ENCODE assay signal across 19 cellular contexts in genomic region chr18:57051019-57051418, GRCh38.
DNase-seq lines count a peak whose midpoint lies in the region; ATAC-seq, FAIRE-seq and TF ChIP-seq lines count a peak whose summit lies in the region.
"Had no signal": no experiment of that assay in that cellular context is flagged by ENCODE, and none has a peak within 500 bp of the region (broad histone marks: within the 10 kb centered on the region; RNA-seq: fewer than 3 reads in every experiment).

No MANE protein-coding gene starts in this region.

- H3K4me1 Mint-ChIP-seq in stimulated activated effector memory CD8-positive, alpha-beta T cell treated with anti-CD3 and anti-CD28 coated beads, Interleukin-12 subunit alpha, Interleukin-12 subunit beta, amount 100 ng/mL, for 72 hours, result no peaks in the 10 kb centered on the region

- H3K27ac ChIP-seq in KMS-11, result peak overlapping the region; percentile 96
- H3K27ac ChIP-seq in K562 (ENCODE audit: extremely low read depth, low read depth, low read length), result no peak overlapping the region
- no peak overlapping the region for H3K27ac ChIP-seq in mesendoderm (ENCODE audit: low read depth, low read length)
- H3K27ac ChIP-seq: SK-N-MC had no signal

- DNase-seq in K562 (ENCODE audit: extremely low read depth in 1 of 4, low spot score in 3 of 4) (no peak), mesendoderm (no peak), NCI-H2081 treated with DMSO at 0.1 percent for 48 hours (lab: John Stamatoyannopoulos, UW) (no peak)
- no peak for DNase-seq in stimulated activated effector memory CD8-positive, alpha-beta T cell treated with anti-CD3 and anti-CD28 coated beads, Interleukin-12 subunit alpha, Interleukin-12 subunit beta, amount 100 ng/mL, for 72 hours (ENCODE audit: low spot score in 2 of 2)
- DNase-seq: AML-193; DMS 273 treated with DMSO at 0.1 percent for 48 hours; GOT3; NCI-H1436; NCI-H1930; NCI-H2171; NCI-H446 treated with DMSO at 0.1 percent for 48 hours; NK-92 treated with Interleukin-12 subunit alpha and Interleukin-12 subunit beta, amount 100 ng/mL, for 24 hours; SHP77 had no signal

- H3K4me3 ChIP-seq in KMS-11 (IDR thresholded peaks at IDR 0.05; ENCODE audit: insufficient read depth, low read depth, low read length), result no peak overlapping the region
- no peak overlapping the region for H3K4me3 ChIP-seq in K562
- H3K4me3 ChIP-seq in mesendoderm (ENCODE audit: low read length), result no peak overlapping the region
- H3K4me3 ChIP-seq: SK-N-MC had no signal

- CTCF ChIA-PET in K562 (lab: Yijun Ruan, JAX; ENCODE audit: low intra/inter-chr PET ratio), result no interaction called here

- no peak overlapping the region for H4K8ac ChIP-seq in mesendoderm (ENCODE audit: low read depth, low read length)

- H2AFZ ChIP-seq in KMS-11 (ENCODE audit: low read depth), result peak overlapping the region; percentile 47
- no peak overlapping the region for H2AFZ ChIP-seq in K562 (ENCODE audit: low read depth, low read length)

- H3K4me1 ChIP-seq in KMS-11 (ENCODE audit: low read depth, poor library complexity, severe bottlenecking) (peaks cover 57% of the 10 kb centered on the region), K562 (replicated peaks in 1 of 2; ENCODE audit: control insufficient read depth in 2 of 2, insufficient read depth in 2 of 2, low read length in 2 of 2) (peaks cover 10 to 12% of the 10 kb centered on the region in 2 experiments; a peak in 3 of 5 replicates), mesendoderm (ENCODE audit: control insufficient read depth, low read depth, low read length) (peaks cover 3% of the 10 kb centered on the region)

- no peak overlapping the region for H2BK120ac ChIP-seq in mesendoderm (ENCODE audit: low read depth, low read length)

- peak overlapping the region; percentile 54 for H3K56ac ChIP-seq in mesendoderm (ENCODE audit: low read length)

- H3K9me3 Mint-ChIP-seq in stimulated activated effector memory CD8-positive, alpha-beta T cell treated with anti-CD3 and anti-CD28 coated beads, Interleukin-12 subunit alpha, Interleukin-12 subunit beta, amount 100 ng/mL, for 72 hours, result no peaks in the 10 kb centered on the region

- TF ChIP-seq CTCF in KMS-11 (conservative IDR thresholded peaks at IDR 0.05; ENCODE audit: low read depth, low read length) (no peak), K562 (IDR thresholded peaks at IDR 0.05 in 2 of 3, conservative IDR thresholded peaks at IDR 0.05 in 1 of 3; ENCODE audit: insufficient read depth in 2 of 3, low read depth in 1 of 3, low read length in 3 of 3) (no peak)

- H3K79me2 ChIP-seq in KMS-11 (ENCODE audit: insufficient read depth, low read depth) (no peaks in the 10 kb centered on the region), K562 (ENCODE audit: control insufficient read depth, insufficient read depth, low read length) (no peaks in the 10 kb centered on the region), mesendoderm (ENCODE audit: control insufficient read depth, insufficient read depth, low read length) (no peaks in the 10 kb centered on the region)

- H2AK5ac ChIP-seq in mesendoderm (ENCODE audit: low read length), result no peak overlapping the region

- peak; percentile 17; the same call in 2 of the 3 replicates for ATAC-seq in K562
- no peak for ATAC-seq in stimulated activated effector memory CD8-positive, alpha-beta T cell treated with anti-CD3 and anti-CD28 coated beads, Interleukin-12 subunit alpha, Interleukin-12 subunit beta, amount 100 ng/mL, for 72 hours
- no peak for ATAC-seq in GM18511 (IDR thresholded peaks at IDR 0.05; ENCODE audit: unreplicated experiment)
- ATAC-seq in HG03521 (IDR thresholded peaks at IDR 0.05; ENCODE audit: unreplicated experiment), result no peak
- ATAC-seq in HG03175 (IDR thresholded peaks at IDR 0.05; ENCODE audit: unreplicated experiment), result no peak

- no peak for TF ChIP-seq POLR2A in K562 (conservative IDR thresholded peaks at IDR 0.05)

- H3K9ac ChIP-seq in KMS-11 (peak overlapping the region; percentile 60), K562 (ENCODE audit: insufficient read depth in 1 of 2, low read depth in 2 of 2, low read length in 2 of 2) (no peak overlapping the region), mesendoderm (ENCODE audit: low read length) (no peak overlapping the region)

- no peak for TF ChIP-seq RAD21 in K562 (CRISPR knock-in tag; conservative IDR thresholded peaks at IDR 0.05 in 1 of 2, IDR thresholded peaks at IDR 0.05 in 1 of 2)

- no peak overlapping the region for H4K5ac ChIP-seq in mesendoderm (ENCODE audit: low read length)

- no peaks in the 10 kb centered on the region for H3K9me1 ChIP-seq in K562 (ENCODE audit: control insufficient read depth, insufficient read depth, low read length)

- no peaks in the 10 kb centered on the region for H3K79me1 ChIP-seq in mesendoderm (ENCODE audit: low read length)

- no peak overlapping the region for H3K4ac ChIP-seq in mesendoderm (ENCODE audit: low read depth, low read length)

- FAIRE-seq in K562 (lab: Jason Lieb, UNC), result no peak
- FAIRE-seq: G401.6 had no signal

- POLR2A ChIA-PET in K562 (lab: Yijun Ruan, JAX), result interaction anchor here (0.6 kb wide), 2 partner anchors 136 to 1347 kb away, joined by 3 read pairs; no protein-coding TSS in a partner anchor

- no peak overlapping the region for H3K4me3 Mint-ChIP-seq in stimulated activated effector memory CD8-positive, alpha-beta T cell treated with anti-CD3 and anti-CD28 coated beads, Interleukin-12 subunit alpha, Interleukin-12 subunit beta, amount 100 ng/mL, for 72 hours

- H4K20me1 ChIP-seq in KMS-11 (ENCODE audit: insufficient read depth) (no peaks in the 10 kb centered on the region), K562 (replicated peaks; ENCODE audit: control insufficient read depth, insufficient read depth, low read length) (peaks cover 6% of the 10 kb centered on the region)

- H3K4me2 ChIP-seq in KMS-11, result peak overlapping the region; percentile 98
- H3K4me2 ChIP-seq in K562 (ENCODE audit: insufficient read depth, low read length), result no peak overlapping the region; the same call in 1 of the 2 replicates
- no peak overlapping the region for H3K4me2 ChIP-seq in mesendoderm (ENCODE audit: low read length)

- H3K27me3 ChIP-seq in KMS-11 (ENCODE audit: insufficient read depth, low read depth) (no peaks in the 10 kb centered on the region), K562 (ENCODE audit: control insufficient read depth in 2 of 2, insufficient read depth in 2 of 2, low read length in 2 of 2) (peaks cover 0 to 26% of the 10 kb centered on the region in 2 experiments; a peak in 2 of 5 replicates), mesendoderm (ENCODE audit: insufficient read depth, low read length, poor library complexity) (no peaks in the 10 kb centered on the region)

- no peak for TF ChIP-seq EP300 in K562 (IDR thresholded peaks at IDR 0.05; ENCODE audit: low read length)

- intact Hi-C loops in K562 (cut with micrococcal nuclease), result no loop called here

- H2BK5ac ChIP-seq in mesendoderm (ENCODE audit: low read length), result peak overlapping the region; percentile 28

- H3K27ac Mint-ChIP-seq in stimulated activated effector memory CD8-positive, alpha-beta T cell treated with anti-CD3 and anti-CD28 coated beads, Interleukin-12 subunit alpha, Interleukin-12 subunit beta, amount 100 ng/mL, for 72 hours, result peak overlapping the region; percentile 17

- H3K36me3 ChIP-seq in KMS-11 (ENCODE audit: insufficient read depth) (no peaks in the 10 kb centered on the region), K562 (ENCODE audit: control insufficient read depth, insufficient read depth, low read length) (no peaks in the 10 kb centered on the region), mesendoderm (ENCODE audit: control insufficient read depth, insufficient read depth, low read length) (no peaks in the 10 kb centered on the region)

- WGBS in K562 (ENCODE audit: insufficient coverage, low coverage, missing lambda C conversion rate), result 10% methylated on average over 2 of the region's 3 CpGs
- no CpG with 5 or more reads among the region's 3 CpGs for WGBS in mesendoderm (ENCODE audit: extremely low coverage, insufficient coverage, low lambda C conversion rate)

- in situ Hi-C loops in K562 (cut with MboI), result no loop called here

- no peaks in the 10 kb centered on the region for H3K9me3 ChIP-seq in K562 (replicated peaks; ENCODE audit: control insufficient read depth, insufficient read depth, low read depth, low read length)

- H2BK15ac ChIP-seq in mesendoderm (replicated peaks; ENCODE audit: low read depth), result no peak overlapping the region

- H3K36me3 Mint-ChIP-seq in stimulated activated effector memory CD8-positive, alpha-beta T cell treated with anti-CD3 and anti-CD28 coated beads, Interleukin-12 subunit alpha, Interleukin-12 subunit beta, amount 100 ng/mL, for 72 hours, result no peaks in the 10 kb centered on the region

- peak overlapping the region; percentile 38 for H3K23ac ChIP-seq in mesendoderm (ENCODE audit: low read length)

- no peak overlapping the region for H3K18ac ChIP-seq in mesendoderm (ENCODE audit: low read length)

- BruUV-seq in K562 (replicated peaks; lab: Mats Ljungman, UMichigan), result no TSS peak

TF ChIP-seq in K562, 482 proteins besides CTCF, POLR2A, EP300 and RAD21:
- TF ChIP-seq ZNF699 (CRISPR knock-in tag; IDR thresholded peaks at IDR 0.05; ENCODE audit: insufficient replicate concordance) (no peak), CXXC5 (CRISPR knock-in tag; IDR thresholded peaks at IDR 0.05) (no peak), SMARCA5 (IDR thresholded peaks at IDR 0.05) (no peak), BRD4 (IDR thresholded peaks at IDR 0.05) (no peak), SMAD1 (IDR thresholded peaks at IDR 0.05; ENCODE audit: low read depth, low read length, partially characterized antibody) (no peak), TAF9B (IDR thresholded peaks at IDR 0.05; ENCODE audit: partially characterized antibody) (no peak), GTF2A2 (tag; IDR thresholded peaks at IDR 0.05) (no peak), HBP1 (CRISPR knock-in tag; IDR thresholded peaks at IDR 0.05) (no peak)
TF ChIP-seq in K562: peak in this region for 0.
